In the genomic region with DNA sequence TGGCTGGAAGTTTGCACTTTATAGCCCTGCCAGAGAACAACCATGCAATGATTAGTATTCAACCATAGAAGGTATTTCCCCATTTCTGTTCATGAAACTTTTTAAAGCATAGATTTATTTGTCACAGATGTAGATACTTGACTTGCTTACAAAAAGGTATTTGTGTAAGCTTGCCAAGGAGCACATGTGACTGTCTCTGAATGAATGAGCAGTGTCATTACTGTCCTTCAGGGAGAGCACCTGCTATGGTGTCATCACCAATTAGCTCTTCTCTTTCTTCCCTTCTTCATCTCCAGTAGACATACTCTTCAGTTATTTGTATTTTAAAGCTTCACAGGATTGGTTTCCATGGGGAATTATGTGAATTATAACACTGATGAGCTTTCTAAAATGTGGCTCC, we compare ENCODE assay signal across 15 cellular contexts.
A peak's percentile ranks its signal among the peaks of the same experiment; 100 is the strongest.
DNase-seq lines count a peak whose midpoint lies in the region; ATAC-seq lines count a peak whose summit lies in the region.
"Had no signal": no experiment of that assay in that cellular context is flagged by ENCODE, and none has a peak within 500 bp of the region (broad histone marks: within the 10 kb centered on the region; RNA-seq: fewer than 3 reads in every experiment).

No MANE protein-coding gene starts in this region.

- H3K9me3 Mint-ChIP-seq in T-helper 2 cell treated with Interferon-gamma antibody and Interleukin-4, amounts not matched to agents 5 μg/mL and 100 μg/mL, for 36 hours: no peaks in the 10 kb centered on the region
- H3K9me3 Mint-ChIP-seq: CD4-positive, alpha-beta T cell; HFFc6 had no signal

- in situ Hi-C loops in SK-MEL-5 (cut with HindIII; ENCODE audit: low pct_unique_long_range_greater_than_20kb, low sequenced_read_pairs): no loop called here

- no peaks in the 10 kb centered on the region for H3K36me3 Mint-ChIP-seq in T-helper 2 cell treated with Interferon-gamma antibody and Interleukin-4, amounts not matched to agents 5 μg/mL and 100 μg/mL, for 36 hours (ENCODE audit: low read depth)

- H3K4me3 Mint-ChIP-seq in T-helper 2 cell treated with Interferon-gamma antibody and Interleukin-4, amounts not matched to agents 5 μg/mL and 100 μg/mL, for 36 hours: no peak overlapping the region
- H3K4me3 Mint-ChIP-seq: B cell; CD4-positive, alpha-beta T cell; HFFc6 had no signal

- H3K4me1 Mint-ChIP-seq in T-helper 2 cell treated with Interferon-gamma antibody and Interleukin-4, amounts not matched to agents 5 μg/mL and 100 μg/mL, for 36 hours (ENCODE audit: low read depth): no peaks in the 10 kb centered on the region
- H3K4me1 Mint-ChIP-seq: B cell had no signal

- H3K27ac Mint-ChIP-seq in T-helper 2 cell treated with Interferon-gamma antibody and Interleukin-4, amounts not matched to agents 5 μg/mL and 100 μg/mL, for 36 hours: no peak overlapping the region
- H3K27ac Mint-ChIP-seq: B cell; CD4-positive, alpha-beta T cell; HFFc6 had no signal

- peak; percentile 51 for ATAC-seq in HG03342 (IDR thresholded peaks at IDR 0.05; ENCODE audit: unreplicated experiment)
- ATAC-seq: K562 had no signal

- H3K27me3 Mint-ChIP-seq in T-helper 2 cell treated with Interferon-gamma antibody and Interleukin-4, amounts not matched to agents 5 μg/mL and 100 μg/mL, for 36 hours (ENCODE audit: low read depth): no peaks in the 10 kb centered on the region
- H3K27me3 Mint-ChIP-seq: B cell; CD4-positive, alpha-beta T cell had no signal

- peak; percentile 46 for DNase-seq in NCI-H748 (lab: John Stamatoyannopoulos, UW; ENCODE audit: unreplicated experiment)
- DNase-seq in NCI-H748 treated with DMSO at 0.1 percent for 48 hours (lab: John Stamatoyannopoulos, UW): no peak
- DNase-seq in SK-MEL-5 (ENCODE audit: low read depth, low spot score): peak; percentile 5
- DNase-seq in germinal center (ENCODE audit: low spot score): no peak
- DNase-seq in stimulated activated CD4-positive, alpha-beta T cell treated with anti-CD3 and anti-CD28 coated beads, Interleukin-2, amount 100 ng/mL, for 48 hours: no peak
- DNase-seq in T-helper 2 cell treated with Interferon-gamma antibody and Interleukin-4, amounts not matched to agents 5 μg/mL and 100 μg/mL, for 36 hours (ENCODE audit: low spot score): no peak
- DNase-seq: C1 segment of cervical spinal cord; CD4-positive, alpha-beta T cell; DND-41; GDM1; HCEC 1CT; HFFc6 had no signal

Comparison
In these comparisons a context has a peak if more than half of its experiments do, and no peak if none do; other contexts are left out.
1. DNase-seq: peak in NCI-H748 (single experiment) and SK-MEL-5 (single experiment); none in NCI-H748 treated with DMSO at 0.1 percent for 48 hours (single experiment), germinal center (single experiment), stimulated activated CD4-positive, alpha-beta T cell treated with anti-CD3 and anti-CD28 coated beads, Interleukin-2, amount 100 ng/mL, for 48 hours (0 of 2) and T-helper 2 cell treated with Interferon-gamma antibody and Interleukin-4, amounts not matched to agents 5 μg/mL and 100 μg/mL, for 36 hours (single experiment).